In the genomic region with DNA sequence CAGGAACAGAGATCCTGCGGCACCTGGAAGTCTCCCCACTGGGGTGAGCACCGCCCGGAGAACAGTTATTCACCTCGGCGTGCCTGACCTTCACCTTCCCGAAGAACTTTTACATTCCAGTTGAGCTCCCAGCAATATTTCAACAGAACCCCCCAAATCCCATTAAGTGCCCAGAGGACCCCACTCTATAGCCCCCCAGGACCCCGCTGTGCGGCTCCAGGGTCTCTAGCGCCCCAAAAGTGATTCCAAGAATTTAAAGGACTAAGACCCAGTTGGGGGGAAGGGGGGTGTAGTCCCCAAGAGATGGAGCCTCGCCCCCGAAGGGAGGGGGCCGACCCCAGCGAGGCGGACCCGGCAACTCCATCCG, we compare ENCODE assay signal across 8 cellular contexts. TPM values are rescaled to one million over a fixed set of nuclear protein-coding genes. Genes with fewer than 3 reads are reported as not detected.
DNase-seq lines count a peak whose midpoint lies in the region; ATAC-seq, FAIRE-seq and TF ChIP-seq lines count a peak whose summit lies in the region.

No MANE protein-coding gene starts in this region.

- TF ChIP-seq POLR2A in heart left ventricle (IDR thresholded peaks at IDR 0.05) (no peak), K562 (conservative IDR thresholded peaks at IDR 0.05) (no peak)

- 0 to 1% (median 0%) methylated on average over 9 to 16 of the region's 16 CpGs for WGBS in heart left ventricle, 4 donors
- WGBS in K562 (ENCODE audit: insufficient coverage, low coverage, missing lambda C conversion rate): 0% methylated on average over 11 of the region's 16 CpGs
- under 1% methylated on average over 16 of the region's 16 CpGs for WGBS in urinary bladder

- H3K4me2 ChIP-seq in K562 (ENCODE audit: insufficient read depth, low read length): peak overlapping the region; percentile 92

- no peaks in the 10 kb centered on the region for H3K27me3 ChIP-seq in heart left ventricle
- H3K27me3 ChIP-seq in K562 (ENCODE audit: control insufficient read depth in 2 of 2, insufficient read depth in 2 of 2, low read length in 2 of 2): no peaks in the 10 kb centered on the region
- no peaks in the 10 kb centered on the region for H3K27me3 ChIP-seq in lower lobe of right lung (ENCODE audit: low read depth)

- peak overlapping the region; percentile 88 for H2AFZ ChIP-seq in K562 (ENCODE audit: low read depth, low read length)

- no peak for FAIRE-seq in K562 (lab: Jason Lieb, UNC)

- H4K20me1 ChIP-seq in K562 (replicated peaks; ENCODE audit: control insufficient read depth, insufficient read depth, low read length): no peaks in the 10 kb centered on the region

- H3K36me3 ChIP-seq in heart left ventricle (peaks cover 0 to 30% (median 6%) of the 10 kb centered on the region in 9 donors), K562 (ENCODE audit: control insufficient read depth, insufficient read depth, low read length) (peaks cover 12% of the 10 kb centered on the region; the same call in 1 of the 3 replicates), lower lobe of right lung (peaks cover 24% of the 10 kb centered on the region), urinary bladder (ENCODE audit: insufficient read depth) (no peaks in the 10 kb centered on the region)

- CTCF ChIA-PET in K562 (lab: Yijun Ruan, JAX; ENCODE audit: low intra/inter-chr PET ratio): no interaction called here

- TF ChIP-seq RAD21 in K562 (CRISPR knock-in tag; conservative IDR thresholded peaks at IDR 0.05 in 1 of 2, IDR thresholded peaks at IDR 0.05 in 1 of 2): no peak

- H3K9me3 ChIP-seq in heart left ventricle (no peaks in the 10 kb centered on the region), K562 (replicated peaks; ENCODE audit: control insufficient read depth, insufficient read depth, low read depth, low read length) (no peaks in the 10 kb centered on the region), lower lobe of right lung (no peaks in the 10 kb centered on the region)

- intact Hi-C loops in heart left ventricle (cut with DNase I): loop anchor here in 8 of 10 donors (5.0 to 10.0 kb wide), 6 partner anchors 102 to 365 kb away; partner anchors contain the start of gene ALKBH7 (in 1 of the 8)
- intact Hi-C loops in cardiac septum (cut with DNase I): loop anchor here (5.0 kb wide), 1 partner anchor 220 kb away; no protein-coding TSS in a partner anchor
- intact Hi-C loops in K562 (cut with micrococcal nuclease): loop anchor here (1.0 to 10.0 kb wide), 5 partner anchors 16 to 222 kb away; partner anchors contain the start of gene VAV1
- intact Hi-C loops in lower lobe of right lung (cut with DNase I): no loop called here

- TF ChIP-seq CTCF in heart left ventricle (IDR thresholded peaks at IDR 0.05) (peak in 1 of 12 donors; percentile 4), K562 (IDR thresholded peaks at IDR 0.05 in 2 of 3, conservative IDR thresholded peaks at IDR 0.05 in 1 of 3; ENCODE audit: insufficient read depth in 2 of 3, low read depth in 1 of 3, low read length in 3 of 3) (no peak), lower lobe of right lung (IDR thresholded peaks at IDR 0.05) (no peak)

- H3K9ac ChIP-seq in K562 (ENCODE audit: insufficient read depth in 1 of 2, low read depth in 2 of 2, low read length in 2 of 2): peak overlapping the region; percentile 84 to 93

- peaks cover 6 to 54% (median 37%) of the 10 kb centered on the region in 12 donors for H3K4me1 ChIP-seq in heart left ventricle
- H3K4me1 ChIP-seq in K562 (replicated peaks in 1 of 2; ENCODE audit: control insufficient read depth in 2 of 2, insufficient read depth in 2 of 2, low read length in 2 of 2): peaks cover 46 to 75% of the 10 kb centered on the region in 2 experiments
- peaks cover 46% of the 10 kb centered on the region for H3K4me1 ChIP-seq in lower lobe of right lung
- H3K4me1 ChIP-seq in urinary bladder (ENCODE audit: insufficient read depth): no peaks in the 10 kb centered on the region

- POLR2A ChIA-PET in K562 (lab: Yijun Ruan, JAX): interaction anchor here (0.6 to 1.9 kb wide), 8 partner anchors 10 to 360 kb away, joined by 3 to 7 read pairs (median 4); no protein-coding TSS in a partner anchor

- peaks cover 44% of the 10 kb centered on the region for H3K79me2 ChIP-seq in K562 (ENCODE audit: control insufficient read depth, insufficient read depth, low read length)

- no peak for DNase-seq in heart left ventricle
- no peak for DNase-seq in cardiac septum (ENCODE audit: low spot score)
- DNase-seq in K562 (ENCODE audit: extremely low read depth in 1 of 4, low spot score in 3 of 4): no peak
- no peak for DNase-seq in lower lobe of right lung
- no peak for DNase-seq in NCI-H1092 treated with DMSO at 0.1 percent for 48 hours (lab: John Stamatoyannopoulos, UW)

- in situ Hi-C loops in K562 (cut with MboI): no loop called here

- BruUV-seq in K562 (replicated peaks; lab: Mats Ljungman, UMichigan): no TSS peak

- H3K27ac ChIP-seq in heart left ventricle (peak overlapping the region; percentile 93 to 100 (median 98)), K562 (ENCODE audit: extremely low read depth, low read depth, low read length) (peak overlapping the region; percentile 91), lower lobe of right lung (peak overlapping the region; percentile 94), urinary bladder (ENCODE audit: low read depth) (peak overlapping the region; percentile 98)

- no peak for TF ChIP-seq EP300 in K562 (IDR thresholded peaks at IDR 0.05; ENCODE audit: low read length)

- peak overlapping the region; percentile 62 to 96 (median 84) for H3K4me3 ChIP-seq in heart left ventricle
- H3K4me3 ChIP-seq in K562: peak overlapping the region; percentile 62
- H3K4me3 ChIP-seq in lower lobe of right lung: peak overlapping the region; percentile 74
- peak overlapping the region; percentile 74 for H3K4me3 ChIP-seq in urinary bladder (ENCODE audit: low read depth, low read length)

- H3K9me1 ChIP-seq in K562 (ENCODE audit: control insufficient read depth, insufficient read depth, low read length): no peaks in the 10 kb centered on the region

- ATAC-seq in heart left ventricle (peak in 1 of 4 donors; percentile 10), K562 (peak; percentile 44; the same call in 2 of the 3 replicates), lower lobe of right lung (no peak), GM18868 (IDR thresholded peaks at IDR 0.05; ENCODE audit: unreplicated experiment) (no peak), GM21576 (IDR thresholded peaks at IDR 0.05; ENCODE audit: unreplicated experiment) (no peak)

RNA-seq across cellular contexts. Expression of gene GPR108, which starts 0.5 kb away (rescaled TPM):
- 10 to 100 TPM; 19.2 to 47.9 (median 27.7) TPM for total RNA-seq in heart left ventricle
- polyA plus RNA-seq in heart left ventricle: 10 to 100 TPM; 35.5 to 39.1 TPM
- 22.5 TPM for total RNA-seq in cardiac septum
- 45.9 and 112 TPM in 2 replicates for total RNA-seq in K562 (2011; cell fraction: chromatin; rRNA removed; ENCODE audit: low replicate concordance)
- 96.6 and 107 TPM in 2 replicates for total RNA-seq in K562 (2011; cell fraction: nucleolus; rRNA removed)
- total RNA-seq in K562 (2011; cell fraction: nucleoplasm; rRNA removed): 72.1 and 74.9 TPM in 2 replicates
- total RNA-seq in K562 (2014; rRNA removed): 23.8 and 33.5 TPM in 2 replicates
- total RNA-seq in K562 (2014; rRNA removed; fragmentation: Illumina TruSeq; extraction: Trizol): 12.3 and 16.4 TPM in 2 replicates
- total RNA-seq in K562 (2015; rRNA removed; fragmentation: Illumina TruSeq; extraction: Trizol): 21.9 and 24.4 TPM in 2 replicates
- total RNA-seq in K562 (2021): 31.1 and 33.1 TPM in 2 replicates
- polyA plus RNA-seq in K562 (2011; rRNA removed): 29.8 and 46.5 TPM in 2 replicates
- 43.8 and 51.1 TPM in 2 replicates for polyA plus RNA-seq in K562 (2011; cell fraction: cytosol; rRNA removed)
- 180 and 195 TPM in 2 replicates for polyA plus RNA-seq in K562 (2011; cell fraction: nucleus; rRNA removed)
- polyA plus RNA-seq in K562 (2012): 29.9 and 65.7 TPM in 2 replicates
- 32.3 and 33.2 TPM in 2 replicates for polyA plus RNA-seq in K562 (2014; fragmentation: Illumina TruSeq; extraction: Trizol)
- 1 to 10 TPM; 2.4 to 6.1 TPM for polyA plus RNA-seq in K562 (2014; fragmentation: Nextera tagmentation; extraction: Ambion mirVana)
- polyA plus RNA-seq in K562 (2014; rRNA removed): 32.9 and 36.4 TPM in 2 replicates
- polyA minus RNA-seq in K562 (2011; rRNA and poly(A)+ RNA removed): 22.3 and 35.9 TPM in 2 replicates
- 21.0 and 22.6 TPM in 2 replicates for polyA minus RNA-seq in K562 (2011; cell fraction: cytosol; rRNA and poly(A)+ RNA removed)
- polyA minus RNA-seq in K562 (2011; cell fraction: nucleus; rRNA and poly(A)+ RNA removed): 18.7 and 34.9 TPM in 2 replicates
- 87.0 TPM for total RNA-seq in lower lobe of right lung
- 23.2 TPM for total RNA-seq in urinary bladder
- 66.8 TPM for polyA plus RNA-seq in urinary bladder

RNA-seq across cellular contexts. Expression of gene TRIP10, which starts 2.6 kb away (rescaled TPM):
- 100 to 1,000 TPM in 3 of 9 donors, 10 to 100 TPM in 6; 62.5 to 135 (median 72.8) TPM for total RNA-seq in heart left ventricle
- polyA plus RNA-seq in heart left ventricle: 100 to 1,000 TPM; 110 to 172 TPM
- total RNA-seq in cardiac septum: 86.1 TPM
- total RNA-seq in K562 (2011; cell fraction: chromatin; rRNA removed; ENCODE audit: low replicate concordance): 67.3 and 119 TPM in 2 replicates
- total RNA-seq in K562 (2011; cell fraction: nucleolus; rRNA removed): 65.3 and 66.5 TPM in 2 replicates
- 53.5 and 66.7 TPM in 2 replicates for total RNA-seq in K562 (2011; cell fraction: nucleoplasm; rRNA removed)
- total RNA-seq in K562 (2014; rRNA removed): 57.4 and 61.8 TPM in 2 replicates
- 23.6 and 29.4 TPM in 2 replicates for total RNA-seq in K562 (2014; rRNA removed; fragmentation: Illumina TruSeq; extraction: Trizol)
- total RNA-seq in K562 (2015; rRNA removed; fragmentation: Illumina TruSeq; extraction: Trizol): 34.6 and 36.1 TPM in 2 replicates
- total RNA-seq in K562 (2021): 59.1 and 63.2 TPM in 2 replicates
- polyA plus RNA-seq in K562 (2011; rRNA removed): 29.1 and 39.3 TPM in 2 replicates
- 22.8 and 30.6 TPM in 2 replicates for polyA plus RNA-seq in K562 (2011; cell fraction: cytosol; rRNA removed)
- polyA plus RNA-seq in K562 (2011; cell fraction: nucleus; rRNA removed): 113 and 133 TPM in 2 replicates
- polyA plus RNA-seq in K562 (2012): 47.5 and 50.8 TPM in 2 replicates
- polyA plus RNA-seq in K562 (2014; fragmentation: Illumina TruSeq; extraction: Trizol): 56.2 and 56.7 TPM in 2 replicates
- polyA plus RNA-seq in K562 (2014; fragmentation: Nextera tagmentation; extraction: Ambion mirVana): 1 to 10 TPM; 1.2 to 2.7 TPM
- 66.6 and 66.8 TPM in 2 replicates for polyA plus RNA-seq in K562 (2014; rRNA removed)
- polyA minus RNA-seq in K562 (2011; rRNA and poly(A)+ RNA removed): 17.1 and 20.3 TPM in 2 replicates
- polyA minus RNA-seq in K562 (2011; cell fraction: cytosol; rRNA and poly(A)+ RNA removed): 18.3 and 21.0 TPM in 2 replicates
- polyA minus RNA-seq in K562 (2011; cell fraction: nucleus; rRNA and poly(A)+ RNA removed): 21.3 and 30.1 TPM in 2 replicates
- 65.8 TPM for total RNA-seq in lower lobe of right lung
- 28.5 TPM for total RNA-seq in urinary bladder
- 113 TPM for polyA plus RNA-seq in urinary bladder

RNA-seq across cellular contexts. Expression of gene C3, which starts 16.4 kb away (rescaled TPM):
- total RNA-seq in heart left ventricle: 1,000 to 10,000 TPM in 1 of 9 donors, 100 to 1,000 TPM in 3, 10 to 100 TPM in 5; 31.7 to 1,888 (median 81.0) TPM
- 100 to 1,000 TPM in 1 of 2 donors, 10 to 100 TPM in 1; 64.9 to 136 TPM for polyA plus RNA-seq in heart left ventricle
- 50.6 TPM for total RNA-seq in cardiac septum
- 19.5 and 33.3 TPM in 2 replicates for total RNA-seq in K562 (2011; cell fraction: chromatin; rRNA removed; ENCODE audit: low replicate concordance)
- 14.5 and 17.5 TPM in 2 replicates for total RNA-seq in K562 (2011; cell fraction: nucleolus; rRNA removed)
- 15.2 and 15.6 TPM in 2 replicates for total RNA-seq in K562 (2011; cell fraction: nucleoplasm; rRNA removed)
- total RNA-seq in K562 (2014; rRNA removed): 0.59 and 2.0 TPM in 2 replicates
- 1.1 and 1.5 TPM in 2 replicates for total RNA-seq in K562 (2014; rRNA removed; fragmentation: Illumina TruSeq; extraction: Trizol)
- total RNA-seq in K562 (2015; rRNA removed; fragmentation: Illumina TruSeq; extraction: Trizol): 2.1 and 2.2 TPM in 2 replicates
- 8.0 and 10.6 TPM in 2 replicates for total RNA-seq in K562 (2021)
- 9.1 and 40.9 TPM in 2 replicates for polyA plus RNA-seq in K562 (2011; rRNA removed)
- 9.2 and 36.7 TPM in 2 replicates for polyA plus RNA-seq in K562 (2011; cell fraction: cytosol; rRNA removed)
- 23.7 and 50.5 TPM in 2 replicates for polyA plus RNA-seq in K562 (2011; cell fraction: nucleus; rRNA removed)
- 7.4 and 20.1 TPM in 2 replicates for polyA plus RNA-seq in K562 (2012)
- 2.4 and 4.3 TPM in 2 replicates for polyA plus RNA-seq in K562 (2014; fragmentation: Illumina TruSeq; extraction: Trizol)
- polyA plus RNA-seq in K562 (2014; fragmentation: Nextera tagmentation; extraction: Ambion mirVana): 1 to 10 TPM; 1.2 to 2.2 TPM
- 2.5 and 5.4 TPM in 2 replicates for polyA plus RNA-seq in K562 (2014; rRNA removed)
- polyA minus RNA-seq in K562 (2011; rRNA and poly(A)+ RNA removed): 6.5 and 24.5 TPM in 2 replicates
- 23.9 and 64.6 TPM in 2 replicates for polyA minus RNA-seq in K562 (2011; cell fraction: cytosol; rRNA and poly(A)+ RNA removed)
- polyA minus RNA-seq in K562 (2011; cell fraction: nucleus; rRNA and poly(A)+ RNA removed): 16.2 and 39.1 TPM in 2 replicates
- 1,321 TPM for total RNA-seq in lower lobe of right lung
- 38.9 TPM for total RNA-seq in urinary bladder
- 1,354 TPM for polyA plus RNA-seq in urinary bladder

RNA-seq across cellular contexts. Expression of gene SH2D3A, which starts 30.3 kb away (rescaled TPM):
- under 1 TPM in 3 of 9 donors, not detected in 6; 0.12 to 0.56 (median 0.52) TPM for total RNA-seq in heart left ventricle
- under 1 TPM; 0.08 to 0.25 TPM for polyA plus RNA-seq in heart left ventricle
- total RNA-seq in cardiac septum: 0.40 TPM
- total RNA-seq in K562 (2011; cell fraction: chromatin; rRNA removed; ENCODE audit: low replicate concordance): 17.3 and 38.7 TPM in 2 replicates
- 28.7 and 29.6 TPM in 2 replicates for total RNA-seq in K562 (2011; cell fraction: nucleolus; rRNA removed)
- 21.3 and 22.0 TPM in 2 replicates for total RNA-seq in K562 (2011; cell fraction: nucleoplasm; rRNA removed)
- 20.0 and 25.9 TPM in 2 replicates for total RNA-seq in K562 (2014; rRNA removed)
- total RNA-seq in K562 (2014; rRNA removed; fragmentation: Illumina TruSeq; extraction: Trizol): 3.0 and 4.8 TPM in 2 replicates
- total RNA-seq in K562 (2015; rRNA removed; fragmentation: Illumina TruSeq; extraction: Trizol): 8.6 and 8.9 TPM in 2 replicates
- total RNA-seq in K562 (2021): 19.4 and 26.3 TPM in 2 replicates
- polyA plus RNA-seq in K562 (2011; rRNA removed): 8.7 and 13.4 TPM in 2 replicates
- 12.2 and 22.2 TPM in 2 replicates for polyA plus RNA-seq in K562 (2011; cell fraction: cytosol; rRNA removed)
- polyA plus RNA-seq in K562 (2011; cell fraction: nucleus; rRNA removed): 20.1 and 35.1 TPM in 2 replicates
- 10.3 and 10.8 TPM in 2 replicates for polyA plus RNA-seq in K562 (2012)
- 9.6 and 17.7 TPM in 2 replicates for polyA plus RNA-seq in K562 (2014; fragmentation: Illumina TruSeq; extraction: Trizol)
- under 1 TPM; 0.75 to 0.83 TPM for polyA plus RNA-seq in K562 (2014; fragmentation: Nextera tagmentation; extraction: Ambion mirVana)
- polyA plus RNA-seq in K562 (2014; rRNA removed): 19.8 and 24.8 TPM in 2 replicates
- polyA minus RNA-seq in K562 (2011; rRNA and poly(A)+ RNA removed): 3.0 and 4.7 TPM in 2 replicates
- polyA minus RNA-seq in K562 (2011; cell fraction: cytosol; rRNA and poly(A)+ RNA removed): 8.7 and 11.1 TPM in 2 replicates
- polyA minus RNA-seq in K562 (2011; cell fraction: nucleus; rRNA and poly(A)+ RNA removed): 17.0 and 18.8 TPM in 2 replicates
- total RNA-seq in lower lobe of right lung: 21.2 TPM
- total RNA-seq in urinary bladder: 11.4 TPM
- 5.5 TPM for polyA plus RNA-seq in urinary bladder

RNA-seq across cellular contexts. Expression of gene VAV1, which starts 35.6 kb away (rescaled TPM):
- 10 to 100 TPM in 1 of 9 donors, 1 to 10 TPM in 5, under 1 TPM in 3; 0.69 to 25.6 (median 1.7) TPM for total RNA-seq in heart left ventricle
- 1 to 10 TPM in 1 of 2 donors, under 1 TPM in 1; 0.91 to 1.2 TPM for polyA plus RNA-seq in heart left ventricle
- 1.5 TPM for total RNA-seq in cardiac septum
- total RNA-seq in K562 (2011; cell fraction: chromatin; rRNA removed; ENCODE audit: low replicate concordance): 12.0 and 34.0 TPM in 2 replicates
- 15.5 and 23.5 TPM in 2 replicates for total RNA-seq in K562 (2011; cell fraction: nucleolus; rRNA removed)
- 12.6 and 13.2 TPM in 2 replicates for total RNA-seq in K562 (2011; cell fraction: nucleoplasm; rRNA removed)
- total RNA-seq in K562 (2014; rRNA removed): 13.6 and 13.7 TPM in 2 replicates
- total RNA-seq in K562 (2014; rRNA removed; fragmentation: Illumina TruSeq; extraction: Trizol): 8.7 and 9.4 TPM in 2 replicates
- total RNA-seq in K562 (2015; rRNA removed; fragmentation: Illumina TruSeq; extraction: Trizol): 19.1 and 19.7 TPM in 2 replicates
- total RNA-seq in K562 (2021): 17.3 and 20.1 TPM in 2 replicates
- polyA plus RNA-seq in K562 (2011; rRNA removed): 8.4 and 18.5 TPM in 2 replicates
- polyA plus RNA-seq in K562 (2011; cell fraction: cytosol; rRNA removed): 7.1 and 10.6 TPM in 2 replicates
- polyA plus RNA-seq in K562 (2011; cell fraction: nucleus; rRNA removed): 19.2 and 28.2 TPM in 2 replicates
- polyA plus RNA-seq in K562 (2012): 18.1 and 29.2 TPM in 2 replicates
- polyA plus RNA-seq in K562 (2014; fragmentation: Illumina TruSeq; extraction: Trizol): 12.4 and 13.3 TPM in 2 replicates
- polyA plus RNA-seq in K562 (2014; fragmentation: Nextera tagmentation; extraction: Ambion mirVana): 1 to 10 TPM in 1 of 2 experiments, under 1 TPM in 1; 0.46 to 1.3 TPM
- 10.9 and 11.1 TPM in 2 replicates for polyA plus RNA-seq in K562 (2014; rRNA removed)
- polyA minus RNA-seq in K562 (2011; rRNA and poly(A)+ RNA removed): 10.3 and 18.3 TPM in 2 replicates
- polyA minus RNA-seq in K562 (2011; cell fraction: cytosol; rRNA and poly(A)+ RNA removed): 4.7 and 11.8 TPM in 2 replicates
- 12.7 and 24.3 TPM in 2 replicates for polyA minus RNA-seq in K562 (2011; cell fraction: nucleus; rRNA and poly(A)+ RNA removed)
- total RNA-seq in lower lobe of right lung: 36.2 TPM
- total RNA-seq in urinary bladder: 4.4 TPM
- 3.0 TPM for polyA plus RNA-seq in urinary bladder
